Comparison of ENCODE assay signal across 17 cellular contexts in the genomic region with DNA sequence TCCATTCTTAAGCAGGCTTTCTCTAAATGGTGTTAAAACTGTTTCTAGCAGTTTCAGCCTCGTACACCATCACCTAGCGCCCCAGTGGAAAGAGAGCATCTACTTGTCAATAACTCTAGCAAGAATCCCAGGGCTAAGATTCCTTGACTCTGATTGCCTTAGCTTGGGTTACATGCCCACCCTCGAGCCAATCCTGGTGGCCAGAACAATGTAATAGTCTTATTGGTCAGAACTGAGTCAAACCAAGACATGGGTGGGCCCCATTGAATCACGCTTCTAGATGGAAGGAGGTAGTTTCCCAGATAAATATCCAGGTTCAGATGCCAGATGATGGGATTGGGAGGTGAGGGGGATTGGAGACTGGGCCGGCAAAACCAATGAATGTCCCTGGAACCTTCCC.
"Had no signal": no experiment of that assay in that cellular context is flagged by ENCODE, and none has a peak within 500 bp of the region (broad histone marks: within the 10 kb centered on the region; RNA-seq: fewer than 3 reads in every experiment).

No MANE protein-coding gene starts in this region.

- H3K4me3 Mint-ChIP-seq: activated CD4-positive, alpha-beta memory T cell treated with anti-CD3 and anti-CD28 coated beads for 36 hours; activated CD4-positive, alpha-beta T cell treated with anti-CD3 and anti-CD28 coated beads for 36 hours; activated CD8-positive, alpha-beta memory T cell treated with anti-CD3 and anti-CD28 coated beads, Interleukin-2, amount 10 ng/mL, durations not matched to agents 7 days and 5 days; activated naive CD4-positive, alpha-beta T cell treated with anti-CD3 and anti-CD28 coated beads for 36 hours; immature natural killer cell; neural crest cell had no signal

- H3K36me3 ChIP-seq: adrenal gland, colonic mucosa, esophagus squamous epithelium, pancreas had no signal

- H3K9me3 Mint-ChIP-seq: activated CD4-positive, alpha-beta memory T cell treated with anti-CD3 and anti-CD28 coated beads for 36 hours; activated naive CD4-positive, alpha-beta T cell treated with anti-CD3 and anti-CD28 coated beads for 36 hours; activated T-helper 2 cell treated with anti-CD3 and anti-CD28 coated beads, Interferon-gamma antibody, Interleukin-2, Interleukin-4, amounts not matched to agents 10 μg/mL and 5 μg/mL and 100 μg/mL, durations not matched to agents 14 hours and 24 hours and 36 hours; immature natural killer cell had no signal

- ATAC-seq: activated CD4-positive, alpha-beta T cell treated with anti-CD3 and anti-CD28 coated beads for 36 hours; activated CD8-positive, alpha-beta memory T cell treated with anti-CD3 and anti-CD28 coated beads, Interleukin-2, amount 10 ng/mL, durations not matched to agents 7 days and 5 days; pancreas had no signal

- H3K27me3 ChIP-seq: adrenal gland, colonic mucosa, esophagus squamous epithelium, pancreas had no signal

- DNase-seq: activated CD4-positive, alpha-beta memory T cell treated with anti-CD3 and anti-CD28 coated beads for 36 hours; activated CD4-positive, alpha-beta T cell treated with anti-CD3 and anti-CD28 coated beads for 36 hours; activated CD8-positive, alpha-beta memory T cell treated with anti-CD3 and anti-CD28 coated beads, Interleukin-2, amount 10 ng/mL, durations not matched to agents 7 days and 5 days; activated naive CD4-positive, alpha-beta T cell treated with anti-CD3 and anti-CD28 coated beads for 36 hours; activated T-cell treated with anti-CD3 and anti-CD28 coated beads, Interleukin-2, amount 50 U/mL, for 1 hour; adrenal gland; caudate nucleus; colonic mucosa; effector CD4-positive, alpha-beta T cell; esophagus squamous epithelium; foreskin melanocyte; head of caudate nucleus; immature natural killer cell; pancreas; stimulated activated CD4-positive, alpha-beta T cell treated with anti-CD3 and anti-CD28 coated beads, Interleukin-1b, Interleukin-23, amount 100 ng/mL, for 48 hours had no signal

- H3K4me3 ChIP-seq: adrenal gland, colonic mucosa, esophagus squamous epithelium, pancreas had no signal

- H3K4me1 Mint-ChIP-seq: immature natural killer cell had no signal

- H3K27ac Mint-ChIP-seq: activated CD4-positive, alpha-beta memory T cell treated with anti-CD3 and anti-CD28 coated beads for 36 hours; activated CD4-positive, alpha-beta T cell treated with anti-CD3 and anti-CD28 coated beads for 36 hours; activated CD8-positive, alpha-beta memory T cell treated with anti-CD3 and anti-CD28 coated beads, Interleukin-2, amount 10 ng/mL, durations not matched to agents 7 days and 5 days; activated naive CD4-positive, alpha-beta T cell treated with anti-CD3 and anti-CD28 coated beads for 36 hours; activated T-helper 2 cell treated with anti-CD3 and anti-CD28 coated beads, Interferon-gamma antibody, Interleukin-2, Interleukin-4, amounts not matched to agents 10 μg/mL and 5 μg/mL and 100 μg/mL, durations not matched to agents 14 hours and 24 hours and 36 hours; immature natural killer cell had no signal

- H3K36me3 Mint-ChIP-seq: activated CD4-positive, alpha-beta memory T cell treated with anti-CD3 and anti-CD28 coated beads for 36 hours; activated CD8-positive, alpha-beta memory T cell treated with anti-CD3 and anti-CD28 coated beads, Interleukin-2, amount 10 ng/mL, durations not matched to agents 7 days and 5 days; immature natural killer cell had no signal

- H3K27ac ChIP-seq: adrenal gland, colonic mucosa, esophagus squamous epithelium, pancreas had no signal

- H3K4me1 ChIP-seq: adrenal gland, colonic mucosa, pancreas had no signal

- H3K27me3 Mint-ChIP-seq: activated CD4-positive, alpha-beta memory T cell treated with anti-CD3 and anti-CD28 coated beads for 36 hours; activated CD4-positive, alpha-beta T cell treated with anti-CD3 and anti-CD28 coated beads for 36 hours; activated CD8-positive, alpha-beta memory T cell treated with anti-CD3 and anti-CD28 coated beads, Interleukin-2, amount 10 ng/mL, durations not matched to agents 7 days and 5 days had no signal
